Comparison of ENCODE assay signal across 7 cellular contexts in the genomic region with DNA sequence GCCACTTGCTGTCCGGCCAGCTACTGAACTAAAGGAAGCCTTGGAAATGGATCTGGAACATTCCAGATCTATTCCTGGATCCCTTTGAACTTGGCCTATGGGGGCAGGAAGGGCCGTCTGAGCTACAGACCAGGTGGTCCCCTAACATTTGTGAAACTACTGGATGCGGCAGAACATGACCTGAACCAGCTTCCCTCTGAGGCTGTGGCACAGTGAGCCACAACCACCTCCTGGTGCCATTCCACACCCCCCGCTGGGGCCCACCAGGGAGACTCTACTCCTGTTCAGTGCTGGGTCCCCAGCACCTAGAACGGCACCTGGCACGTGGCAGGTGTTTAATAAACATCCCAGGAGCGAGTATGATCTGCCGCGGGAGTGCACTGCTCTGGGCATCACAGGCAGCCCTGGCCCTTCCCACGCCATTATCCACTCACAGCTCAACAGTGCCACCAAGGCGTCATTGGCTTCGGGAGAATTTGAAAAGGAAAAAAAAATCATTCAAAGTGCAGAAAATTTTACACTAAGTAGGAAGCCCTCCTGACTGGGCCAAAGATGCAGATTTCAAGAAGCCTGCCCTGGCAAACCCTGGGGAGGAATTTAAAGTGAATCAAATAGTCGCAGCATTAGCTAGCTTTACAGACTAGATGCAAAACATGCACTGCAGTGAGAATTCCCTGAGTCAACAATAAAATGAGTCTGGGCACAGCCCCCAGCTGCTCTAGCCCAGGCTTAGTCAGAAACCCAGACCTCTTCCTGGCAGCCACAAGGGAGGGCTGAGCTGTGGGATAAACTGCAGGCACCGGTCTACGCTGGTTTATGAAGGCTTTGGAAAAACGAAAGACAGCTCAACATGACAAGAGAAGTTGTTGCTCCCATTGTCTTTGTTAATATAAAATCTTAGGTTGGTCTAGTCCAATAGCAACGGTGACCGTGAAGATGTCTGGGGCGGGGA. TPM values are rescaled to one million over a fixed set of nuclear protein-coding genes. Genes with fewer than 3 reads are reported as not detected.
DNase-seq lines count a peak whose midpoint lies in the region; ATAC-seq and TF ChIP-seq lines count a peak whose summit lies in the region.

No MANE protein-coding gene starts in this region.

- no peaks in the 10 kb centered on the region for H3K36me3 ChIP-seq in fibroblast of lung (ENCODE audit: control insufficient read depth, insufficient read depth, low read length)
- no peaks in the 10 kb centered on the region for H3K36me3 ChIP-seq in sigmoid colon

- H3K27ac ChIP-seq in fibroblast of lung (ENCODE audit: insufficient read depth, low read length) = peak overlapping the region; percentile 45
- H3K27ac ChIP-seq in sigmoid colon = peak overlapping the region; percentile 11 to 71 (median 42)

- no peak for TF ChIP-seq EP300 in sigmoid colon (IDR thresholded peaks at IDR 0.05)

- intact Hi-C loops in sigmoid colon (cut with DNase I) = loop anchor here (1.0 kb wide), 1 partner anchor 438 kb away; no protein-coding TSS in a partner anchor

- no peaks in the 10 kb centered on the region for H3K9me3 Mint-ChIP-seq in activated naive CD4-positive, alpha-beta T cell treated with anti-CD3 and anti-CD28 coated beads, Interleukin-2, amount 50 U/mL, for 72 hours

- H3K36me3 Mint-ChIP-seq in activated naive CD4-positive, alpha-beta T cell treated with anti-CD3 and anti-CD28 coated beads, Interleukin-2, amount 50 U/mL, for 72 hours = no peaks in the 10 kb centered on the region

- peak overlapping the region; percentile 80 for H3K4me2 ChIP-seq in fibroblast of lung (ENCODE audit: extremely low read depth, insufficient read depth, low read length)

- H3K27me3 ChIP-seq in fibroblast of lung (ENCODE audit: control insufficient read depth, insufficient read depth, low read length) = peaks cover 2% of the 10 kb centered on the region
- H3K27me3 ChIP-seq in sigmoid colon = peaks cover 0 to 8% (median 7%) of the 10 kb centered on the region in 3 donors

- peak overlapping the region; percentile 29 for H2AFZ ChIP-seq in fibroblast of lung (ENCODE audit: low read length)

- H3K4me1 ChIP-seq in fibroblast of lung (ENCODE audit: control insufficient read depth, extremely low read depth, insufficient read depth, low read length) = peaks cover 23% of the 10 kb centered on the region
- peaks cover 0 to 30% (median 22%) of the 10 kb centered on the region in 4 donors for H3K4me1 ChIP-seq in sigmoid colon

- H3K9ac ChIP-seq in fibroblast of lung (ENCODE audit: insufficient read depth, low read length) = peak overlapping the region; percentile 13

- no peaks in the 10 kb centered on the region for H4K20me1 ChIP-seq in fibroblast of lung (ENCODE audit: control insufficient read depth, extremely low read depth, insufficient read depth, low read length)

- TF ChIP-seq CTCF in GM12873 (IDR thresholded peaks at IDR 0.05; ENCODE audit: insufficient read depth, low read depth, low read length, missing control alignments) = peak; percentile 30
- TF ChIP-seq CTCF in fibroblast of lung (conservative IDR thresholded peaks at IDR 0.05 in 1 of 2, IDR thresholded peaks at IDR 0.05 in 1 of 2; ENCODE audit: low read depth in 1 of 2, low read length in 2 of 2) = peak; percentile 41 to 43
- TF ChIP-seq CTCF in sigmoid colon (IDR thresholded peaks at IDR 0.05) = peak in 1 of 4 experiments; percentile 39

- DNase-seq in NCI-H526 treated with DMSO at 0.1 percent for 48 hours (lab: John Stamatoyannopoulos, UW) = peak; percentile 36
- DNase-seq in fibroblast of lung (ENCODE audit: low read depth in 2 of 2) = peak; percentile 82 to 86
- DNase-seq in sigmoid colon = no peak
- DNase-seq in activated naive CD4-positive, alpha-beta T cell treated with anti-CD3 and anti-CD28 coated beads, Interleukin-2, amount 50 U/mL, for 72 hours (ENCODE audit: low spot score in 2 of 2) = no peak
- no peak for DNase-seq in activated naive CD4-positive, alpha-beta T cell treated with Interleukin-2 at 50 U/mL for 16 hours

- H3K4me3 ChIP-seq in fibroblast of lung (replicated peaks in 1 of 4; ENCODE audit: control extremely low read depth in 1 of 4, insufficient read depth in 1 of 4, low read depth in 3 of 4, low read length in 4 of 4) (peak overlapping the region in 2 of 4 experiments; percentile 13 to 46), sigmoid colon (peak overlapping the region in 2 of 4 donors; percentile 20 to 21)

- TF ChIP-seq POLR2A in sigmoid colon (IDR thresholded peaks at IDR 0.05) = no peak

- ATAC-seq in HG02571 (IDR thresholded peaks at IDR 0.05; ENCODE audit: unreplicated experiment) = no peak
- no peak for ATAC-seq in activated naive CD4-positive, alpha-beta T cell treated with anti-CD3 and anti-CD28 coated beads, Interleukin-2, amount 50 U/mL, for 72 hours

- 29 to 55% methylated on average over 19 of the region's 19 CpGs for WGBS in sigmoid colon, 2 donors

- no peaks in the 10 kb centered on the region for H3K9me3 ChIP-seq in fibroblast of lung (ENCODE audit: control insufficient read depth, insufficient read depth, low read depth, low read length)
- H3K9me3 ChIP-seq in sigmoid colon = no peaks in the 10 kb centered on the region

- no peaks in the 10 kb centered on the region for H3K79me2 ChIP-seq in fibroblast of lung (ENCODE audit: control insufficient read depth, insufficient read depth, low read length)

- H3K27ac Mint-ChIP-seq in activated naive CD4-positive, alpha-beta T cell treated with anti-CD3 and anti-CD28 coated beads, Interleukin-2, amount 50 U/mL, for 72 hours = no peak overlapping the region

RNA-seq across cellular contexts. Expression of a gene that starts 14.3 kb away (rescaled TPM):
- total RNA-seq in fibroblast of lung (1.5 and 2.3 TPM in 2 replicates), sigmoid colon (1 to 10 TPM; 1.8 to 5.7 (median 3.5) TPM)
- polyA plus RNA-seq in fibroblast of lung (0.38 and 1.0 TPM in 2 replicates), sigmoid colon (under 1 TPM; 0.45 to 0.60 (median 0.46) TPM)
- 0.46 and 0.48 TPM in 2 replicates for polyA plus RNA-seq in fibroblast of lung (2012)
- polyA minus RNA-seq in fibroblast of lung (ENCODE audit: low replicate concordance) = 0.90 TPM in 1 of 2 replicates, not detected in the other
- total RNA-seq in activated naive CD4-positive, alpha-beta T cell treated with anti-CD3 and anti-CD28 coated beads, Interleukin-2, amount 50 U/mL, for 72 hours = under 1 TPM; 0.27 to 0.80 TPM

RNA-seq across cellular contexts. Expression of a gene that starts 35.9 kb away (rescaled TPM):
- total RNA-seq in fibroblast of lung (under 0.01 and 0.50 TPM in 2 replicates), sigmoid colon (1 to 10 TPM; 1.3 to 3.9 (median 2.4) TPM)
- polyA plus RNA-seq in fibroblast of lung (0.09 and 0.16 TPM in 2 replicates), sigmoid colon (1 to 10 TPM in 1 of 3 donors, not detected in 2; 2.2 TPM)
- 0.08 TPM in 1 of 2 replicates, not detected in the other for polyA plus RNA-seq in fibroblast of lung (2012)
- polyA minus RNA-seq in fibroblast of lung (ENCODE audit: low replicate concordance) = not detected in 2 replicates
- total RNA-seq in activated naive CD4-positive, alpha-beta T cell treated with anti-CD3 and anti-CD28 coated beads, Interleukin-2, amount 50 U/mL, for 72 hours = under 1 TPM in 1 of 2 donors, not detected in 1; 0.29 TPM

Comparison
In these comparisons a context has a peak if more than half of its experiments do, and no peak if none do; other contexts are left out.
1. DNase-seq: peak in NCI-H526 treated with DMSO at 0.1 percent for 48 hours (single experiment) and fibroblast of lung (2 of 2); none in sigmoid colon (single experiment), activated naive CD4-positive, alpha-beta T cell treated with anti-CD3 and anti-CD28 coated beads, Interleukin-2, amount 50 U/mL, for 72 hours (0 of 2) and activated naive CD4-positive, alpha-beta T cell treated with Interleukin-2 at 50 U/mL for 16 hours (single experiment).